1 cellular context compared by ENCODE assay signal in genomic region chr1:4265836-4266235, GRCh38.
TF ChIP-seq lines count a peak whose summit lies in the region.

No MANE protein-coding gene starts in this region.

TF ChIP-seq in HepG2, 621 proteins besides CTCF, POLR2A, EP300 and RAD21 (continued from another document):
- TF ChIP-seq FOXO1 (CRISPR knock-in tag; IDR thresholded peaks at IDR 0.05) (peak; percentile 77), PHF21A (CRISPR knock-in tag; IDR thresholded peaks at IDR 0.05) (peak; percentile 72), SOX6 (IDR thresholded peaks at IDR 0.05) (no peak), SOX6 (CRISPR knock-in tag; IDR thresholded peaks at IDR 0.05) (peak; percentile 80), RARA (CRISPR knock-in tag; IDR thresholded peaks at IDR 0.05) (peak; percentile 88), ZNF609 (CRISPR knock-in tag; IDR thresholded peaks at IDR 0.05; ENCODE audit: borderline replicate concordance) (peak; percentile 71; the same call in 1 of the 2 replicates), ZBTB26 (CRISPR knock-in tag; IDR thresholded peaks at IDR 0.05; ENCODE audit: borderline replicate concordance) (0 out of 2 replicates have a peak, but pooled peaks have one; percentile 30), ZSCAN21 (CRISPR knock-in tag; IDR thresholded peaks at IDR 0.05; ENCODE audit: borderline replicate concordance) (0 out of 2 replicates have a peak, but pooled peaks have one; percentile 35), ZNF644 (CRISPR knock-in tag; IDR thresholded peaks at IDR 0.05; ENCODE audit: low read depth) (peak; percentile 58; the same call in 1 of the 2 replicates), ATF2 (CRISPR knock-in tag; IDR thresholded peaks at IDR 0.05) (no peak), IKZF4 (CRISPR knock-in tag; IDR thresholded peaks at IDR 0.05; ENCODE audit: borderline replicate concordance, low read depth, not compliant biosample characterization) (no peak), ZNF414 (CRISPR knock-in tag; IDR thresholded peaks at IDR 0.05) (peak; percentile 42; the same call in 1 of the 2 replicates), ZNF788 (CRISPR knock-in tag; IDR thresholded peaks at IDR 0.05; ENCODE audit: borderline replicate concordance) (peak; percentile 38; the same call in 1 of the 2 replicates), CREM (IDR thresholded peaks at IDR 0.05) (peak; percentile 69; the same call in 1 of the 2 replicates), CREM (CRISPR knock-in tag; IDR thresholded peaks at IDR 0.05) (no peak), ZNF781 (CRISPR knock-in tag; IDR thresholded peaks at IDR 0.05; ENCODE audit: borderline replicate concordance, not compliant biosample characterization) (no peak), EHMT2 (IDR thresholded peaks at IDR 0.05; ENCODE audit: borderline replicate concordance, low read depth, low read length) (peak; percentile 29; the same call in 1 of the 2 replicates), ZNF567 (CRISPR knock-in tag; IDR thresholded peaks at IDR 0.05; ENCODE audit: borderline replicate concordance) (0 out of 2 replicates have a peak, but pooled peaks have one; percentile 30), ELF3 (CRISPR knock-in tag; IDR thresholded peaks at IDR 0.05) (peak; percentile 56; the same call in 1 of the 2 replicates), BORCS8-MEF2B (CRISPR knock-in tag; IDR thresholded peaks at IDR 0.05) (no peak), JUND (CRISPR knock-in tag; IDR thresholded peaks at IDR 0.05) (no peak), CENPT (CRISPR knock-in tag; IDR thresholded peaks at IDR 0.05; ENCODE audit: low read depth) (no peak)
